In the genomic region with DNA sequence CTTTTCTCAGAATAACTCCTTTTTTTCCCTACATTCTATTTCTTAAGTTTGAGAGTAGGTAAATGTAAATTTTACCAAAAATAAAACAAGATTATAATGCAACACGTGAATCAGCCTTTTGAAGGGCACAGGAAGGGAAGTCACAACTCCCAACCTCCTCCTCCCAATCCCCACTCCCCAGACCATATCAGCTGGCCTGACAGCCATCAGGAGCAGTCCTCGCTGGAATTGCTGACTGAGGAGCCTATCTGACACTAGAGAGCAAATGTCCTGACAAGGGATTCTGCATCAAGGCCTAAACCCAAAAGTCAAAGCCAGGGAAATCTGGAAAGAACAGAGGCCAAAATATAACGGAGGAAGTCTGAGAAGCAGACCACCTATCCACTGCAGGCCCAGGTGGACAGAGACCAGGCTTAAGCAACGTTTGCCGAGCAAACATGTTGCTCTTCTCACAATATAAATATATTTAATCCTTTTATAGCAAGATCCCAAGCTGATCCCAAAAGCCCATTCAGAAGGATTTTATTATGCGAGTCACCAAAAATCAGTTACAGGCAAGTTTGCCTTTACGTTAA, we compare ENCODE assay signal across 13 cellular contexts. TPM values are rescaled to one million over a fixed set of nuclear protein-coding genes. Genes with fewer than 3 reads are reported as not detected.
DNase-seq lines count a peak whose midpoint lies in the region; ATAC-seq, FAIRE-seq and TF ChIP-seq lines count a peak whose summit lies in the region.
"Had no signal": no experiment of that assay in that cellular context is flagged by ENCODE, and none has a peak within 500 bp of the region (broad histone marks: within the 10 kb centered on the region; RNA-seq: fewer than 3 reads in every experiment).

No MANE protein-coding gene starts in this region.

- DNase-seq in MM.1S = no peak
- DNase-seq in Right ventricle myocardium superior = no peak
- no peak for DNase-seq in neural progenitor cell (ENCODE audit: low spot score)
- DNase-seq in activated gamma-delta T cell treated with Interleukin-2 at 50 U/mL for 16 hours = no peak
- DNase-seq in kidney = no peak
- DNase-seq in activated CD8-positive, alpha-beta T cell treated with anti-CD3 and anti-CD28 coated beads for 36 hours = no peak
- DNase-seq: activated naive CD4-positive, alpha-beta T cell treated with anti-CD3 and anti-CD28 coated beads for 36 hours; effector memory CD4-positive, alpha-beta T cell; midbrain had no signal

- intact Hi-C loops in Right ventricle myocardium superior (cut with DNase I) (loop anchor here (5.0 kb wide), 1 partner anchor 37 kb away; no protein-coding TSS in a partner anchor), kidney (cut with DNase I) (no loop called here)
- intact Hi-C loops in activated CD8-positive, alpha-beta T cell treated with anti-CD3 and anti-CD28 coated beads for 36 hours (cut with micrococcal nuclease) = loop anchor here (5.0 kb wide), 1 partner anchor 32 kb away; no protein-coding TSS in a partner anchor

- peak overlapping the region; percentile 88 for H3K4me2 ChIP-seq in MM.1S (ENCODE audit: low read depth, low read length)
- H3K4me2 ChIP-seq in neural progenitor cell = peak overlapping the region; percentile 98

- H3F3A ChIP-seq in MM.1S (ENCODE audit: insufficient read depth, low read length) = peaks cover 15% of the 10 kb centered on the region
- H3F3A ChIP-seq in neural progenitor cell (ENCODE audit: low read depth) = peaks cover 58% of the 10 kb centered on the region

- ATAC-seq in Right ventricle myocardium superior (ENCODE audit: poor library complexity) = peak; percentile 38
- ATAC-seq in GM19397 (IDR thresholded peaks at IDR 0.05; ENCODE audit: unreplicated experiment) = no peak
- ATAC-seq in activated CD8-positive, alpha-beta T cell treated with anti-CD3 and anti-CD28 coated beads for 36 hours = no peak

- peaks cover 87% of the 10 kb centered on the region for H3K79me2 ChIP-seq in MM.1S (ENCODE audit: low read length)
- peaks cover 36% of the 10 kb centered on the region for H3K79me2 ChIP-seq in neural progenitor cell (ENCODE audit: low read depth)

- H3K9ac ChIP-seq in MM.1S (ENCODE audit: low read length) = peak overlapping the region; percentile 84; the same call in 1 of the 2 replicates
- H3K9ac ChIP-seq in neural progenitor cell = no peak overlapping the region
- peak overlapping the region in 1 of 2 donors; percentile 15 for H3K9ac ChIP-seq in kidney (ENCODE audit: low read length in 2 of 2)

- TF ChIP-seq CTCF in MM.1S (IDR thresholded peaks at IDR 0.05; ENCODE audit: low read length) (no peak), neural progenitor cell (IDR thresholded peaks at IDR 0.05) (no peak), kidney (IDR thresholded peaks at IDR 0.05; ENCODE audit: borderline replicate concordance, extremely low read depth, insufficient read depth) (no peak)
- no peak for TF ChIP-seq CTCF in activated CD8-positive, alpha-beta T cell treated with anti-CD3 and anti-CD28 coated beads for 36 hours (IDR thresholded peaks at IDR 0.05)

- H4K20me1 ChIP-seq in MM.1S (ENCODE audit: insufficient read depth, low read length) = peaks cover 9% of the 10 kb centered on the region; the same call in 1 of the 2 replicates
- H4K20me1 ChIP-seq in neural progenitor cell (ENCODE audit: low read depth) = peaks cover 16% of the 10 kb centered on the region

- H3K36me3 Mint-ChIP-seq in neural progenitor cell = no peaks in the 10 kb centered on the region
- H3K36me3 Mint-ChIP-seq in activated CD8-positive, alpha-beta T cell treated with anti-CD3 and anti-CD28 coated beads for 36 hours (ENCODE audit: low read depth) = no peaks in the 10 kb centered on the region

- H2AFZ ChIP-seq in MM.1S (ENCODE audit: low read length) (no peak overlapping the region), neural progenitor cell (replicated peaks) (no peak overlapping the region)

- H3K36me3 ChIP-seq in MM.1S (replicated peaks; ENCODE audit: insufficient read depth, low read length) (no peaks in the 10 kb centered on the region), neural progenitor cell (no peaks in the 10 kb centered on the region), kidney (ENCODE audit: control insufficient read depth in 1 of 2, insufficient read depth in 2 of 2, low read length in 2 of 2) (no peaks in the 10 kb centered on the region)
- H3K36me3 ChIP-seq: thoracic aorta had no signal

- no peaks in the 10 kb centered on the region for H3K9me2 ChIP-seq in MM.1S (replicated peaks; ENCODE audit: insufficient read depth, low read length)

- peaks cover 19% of the 10 kb centered on the region for H3K27me3 Mint-ChIP-seq in neural progenitor cell (ENCODE audit: insufficient read depth, low read depth)
- peaks cover 9% of the 10 kb centered on the region for H3K27me3 Mint-ChIP-seq in activated CD8-positive, alpha-beta T cell treated with anti-CD3 and anti-CD28 coated beads for 36 hours

- no peak overlapping the region for H3K27ac Mint-ChIP-seq in neural progenitor cell
- no peak overlapping the region for H3K27ac Mint-ChIP-seq in activated CD8-positive, alpha-beta T cell treated with anti-CD3 and anti-CD28 coated beads for 36 hours
- H3K27ac Mint-ChIP-seq: activated naive CD4-positive, alpha-beta T cell treated with anti-CD3 and anti-CD28 coated beads for 36 hours had no signal

- FAIRE-seq in kidney (lab: Jason Lieb, UNC) = no peak
- FAIRE-seq: bronchial epithelial cell had no signal

- POLR2A ChIA-PET in activated CD8-positive, alpha-beta T cell treated with anti-CD3 and anti-CD28 coated beads for 36 hours (lab: Charles Lee) = no interaction called here

- no peak overlapping the region for H3K27ac ChIP-seq in MM.1S (ENCODE audit: low read length)
- H3K27ac ChIP-seq in neural progenitor cell = no peak overlapping the region
- H3K27ac ChIP-seq in kidney (ENCODE audit: low read depth in 2 of 2, low read length in 2 of 2) = peak overlapping the region in 1 of 2 donors; percentile 48

- peaks cover 66% of the 10 kb centered on the region for H3K4me1 Mint-ChIP-seq in neural progenitor cell
- H3K4me1 Mint-ChIP-seq in activated CD8-positive, alpha-beta T cell treated with anti-CD3 and anti-CD28 coated beads for 36 hours (ENCODE audit: low read depth) = peaks cover 23% of the 10 kb centered on the region

- H3K9me3 ChIP-seq in MM.1S (replicated peaks; ENCODE audit: insufficient read depth, low read length) = no peaks in the 10 kb centered on the region
- H3K9me3 ChIP-seq in neural progenitor cell (ENCODE audit: low read depth) = no peaks in the 10 kb centered on the region
- no peaks in the 10 kb centered on the region for H3K9me3 ChIP-seq in kidney (ENCODE audit: control insufficient read depth in 1 of 2, low read length in 2 of 2)
- H3K9me3 ChIP-seq: thoracic aorta had no signal

- H3K4me1 ChIP-seq in MM.1S (ENCODE audit: low read length) (peaks cover 15% of the 10 kb centered on the region), neural progenitor cell (peaks cover 57% of the 10 kb centered on the region), kidney (ENCODE audit: control insufficient read depth in 1 of 2, insufficient read depth in 1 of 2, low read depth in 1 of 2, low read length in 2 of 2) (peaks cover 7 to 11% of the 10 kb centered on the region in 2 donors)

- H3K4me3 ChIP-seq in GM08714 (ENCODE audit: low read length) (peak overlapping the region; percentile 76; the same call in 1 of the 2 replicates), MM.1S (ENCODE audit: low read length) (peak overlapping the region; percentile 94; the same call in 1 of the 2 replicates), neural progenitor cell (peak overlapping the region; percentile 89), kidney (ENCODE audit: low read length in 2 of 2) (peak overlapping the region in 1 of 2 donors; percentile 73)

- peak overlapping the region; percentile 91 for H3K4me3 Mint-ChIP-seq in neural progenitor cell
- no peak overlapping the region for H3K4me3 Mint-ChIP-seq in activated CD8-positive, alpha-beta T cell treated with anti-CD3 and anti-CD28 coated beads for 36 hours

- no peaks in the 10 kb centered on the region for H3K9me3 Mint-ChIP-seq in neural progenitor cell
- H3K9me3 Mint-ChIP-seq in activated CD8-positive, alpha-beta T cell treated with anti-CD3 and anti-CD28 coated beads for 36 hours = no peaks in the 10 kb centered on the region
- H3K9me3 Mint-ChIP-seq: activated naive CD4-positive, alpha-beta T cell treated with anti-CD3 and anti-CD28 coated beads for 36 hours had no signal

- no peaks in the 10 kb centered on the region for H3K27me3 ChIP-seq in MM.1S (replicated peaks; ENCODE audit: insufficient read depth, low read length)
- peaks cover 44% of the 10 kb centered on the region for H3K27me3 ChIP-seq in neural progenitor cell

- CTCF ChIA-PET in activated CD8-positive, alpha-beta T cell treated with anti-CD3 and anti-CD28 coated beads for 36 hours (lab: Charles Lee) = interaction anchor here (6.3 kb wide), 1 partner anchor 36 kb away, joined by 52 read pairs; no protein-coding TSS in a partner anchor

RNA-seq across cellular contexts. Expression of gene RRAGD, which starts 2.5 kb away (rescaled TPM):
- total RNA-seq in Right ventricle myocardium superior (130 TPM), neural progenitor cell (ENCODE audit: low replicate concordance) (18.6 and 20.7 TPM in 2 replicates), kidney (31.5 TPM)
- 51.6 TPM for polyA plus RNA-seq in kidney (ENCODE audit: insufficient read depth, low read depth, low replicate concordance)
- 10 to 100 TPM; 19.7 to 22.1 TPM for total RNA-seq in activated CD8-positive, alpha-beta T cell treated with anti-CD3 and anti-CD28 coated beads for 36 hours

RNA-seq across cellular contexts. Expression of gene ANKRD6, which starts 23.4 kb away (rescaled TPM):
- total RNA-seq in Right ventricle myocardium superior = 15.0 TPM
- 36.3 and 45.0 TPM in 2 replicates for total RNA-seq in neural progenitor cell (ENCODE audit: low replicate concordance)
- 29.5 TPM for total RNA-seq in kidney
- 10.3 TPM for polyA plus RNA-seq in kidney (ENCODE audit: insufficient read depth, low read depth, low replicate concordance)
- 1 to 10 TPM; 3.5 to 4.9 TPM for total RNA-seq in activated CD8-positive, alpha-beta T cell treated with anti-CD3 and anti-CD28 coated beads for 36 hours

RNA-seq across cellular contexts. Expression of gene UBE2J1, which starts 57.0 kb away (rescaled TPM):
- 11.9 TPM for total RNA-seq in Right ventricle myocardium superior
- 27.4 and 43.0 TPM in 2 replicates for total RNA-seq in neural progenitor cell (ENCODE audit: low replicate concordance)
- 47.3 TPM for total RNA-seq in kidney
- polyA plus RNA-seq in kidney (ENCODE audit: insufficient read depth, low read depth, low replicate concordance) = 22.8 TPM
- total RNA-seq in activated CD8-positive, alpha-beta T cell treated with anti-CD3 and anti-CD28 coated beads for 36 hours = 10 to 100 TPM; 23.2 to 24.6 TPM
